ENCODE assay signal across 26 cellular contexts in genomic region chr2:154694881-154695280, GRCh38. TPM values are rescaled to one million over a fixed set of nuclear protein-coding genes. Genes with fewer than 3 reads are reported as not detected.
"Had no signal": no experiment of that assay in that cellular context is flagged by ENCODE, and none has a peak within 500 bp of the region (broad histone marks: within the 10 kb centered on the region; RNA-seq: fewer than 3 reads in every experiment).

No MANE protein-coding gene starts in this region.

- H3K4me3 ChIP-seq: dorsolateral prefrontal cortex, esophagus muscularis mucosa, gastrocnemius medialis, left ventricle myocardium inferior, lung, pancreas, right lobe of liver, testis, tibial nerve, upper lobe of right lung, vagina had no signal

- H3K4me1 ChIP-seq: gastrocnemius medialis had no signal

- FAIRE-seq: kidney, pancreas had no signal

- H3K9me3 ChIP-seq: esophagus muscularis mucosa, gastrocnemius medialis, left ventricle myocardium inferior, pancreas, right lobe of liver, testis, tibial nerve, upper lobe of right lung, vagina had no signal

- H3K27me3 Mint-ChIP-seq: progenitor cell of endocrine pancreas had no signal

- H3K27me3 ChIP-seq: pancreas, right lobe of liver, testis, vagina had no signal

- ATAC-seq: gastrocnemius medialis; left cardiac atrium; pancreas; right lobe of liver; stimulated activated memory B cell treated with anti-CD40 and anti-IgM and Interleukin-4, amounts not matched to agents 10 μg/mL and 1 μg/mL and 100 μg/mL, for 72 hours; upper lobe of right lung had no signal

- H3K27ac Mint-ChIP-seq: naive B cell; nephron; progenitor cell of endocrine pancreas; stimulated activated memory B cell treated with anti-CD40 and anti-IgM and Interleukin-4, amounts not matched to agents 10 μg/mL and 1 μg/mL and 100 μg/mL, for 72 hours; stimulated activated naive CD8-positive, alpha-beta T cell treated with anti-CD3 and anti-CD28 coated beads, Interleukin-15, Interleukin-2, amounts not matched to agents 100 ng/mL and 50 ng/mL, for 24 hours had no signal

- DNase-seq: cortex of kidney; dorsolateral prefrontal cortex; effector memory CD4-positive, alpha-beta T cell; gastrocnemius medialis; kidney; left cardiac atrium; left ventricle myocardium inferior; mesenchymal stem cell; naive B cell; occipital lobe; pancreas; right lobe of liver; stimulated activated CD4-positive, alpha-beta T cell treated with anti-CD3 and anti-CD28 coated beads, Interleukin-4, amount 100 ng/mL, for 24 hours; testis; upper lobe of right lung had no signal

- H3K4me3 Mint-ChIP-seq: naive B cell; nephron; stimulated activated memory B cell treated with anti-CD40 and anti-IgM and Interleukin-4, amounts not matched to agents 10 μg/mL and 1 μg/mL and 100 μg/mL, for 72 hours; stimulated activated naive CD8-positive, alpha-beta T cell treated with anti-CD3 and anti-CD28 coated beads, Interleukin-15, Interleukin-2, amounts not matched to agents 100 ng/mL and 50 ng/mL, for 24 hours had no signal

- H3K9me3 Mint-ChIP-seq: nephron had no signal

- H3K36me3 ChIP-seq: esophagus muscularis mucosa, gastrocnemius medialis, left ventricle myocardium inferior, pancreas, right lobe of liver, tibial nerve, upper lobe of right lung, vagina had no signal

- H3K27ac ChIP-seq: epithelial cell of prostate, gastrocnemius medialis, left ventricle myocardium inferior, pancreas, right lobe of liver, testis, tibial nerve, upper lobe of right lung, vagina had no signal

- H3K36me3 Mint-ChIP-seq: stimulated activated memory B cell treated with anti-CD40 and anti-IgM and Interleukin-4, amounts not matched to agents 10 μg/mL and 1 μg/mL and 100 μg/mL, for 72 hours had no signal

RNA-seq across cellular contexts. Expression of gene KCNJ3, which starts 3.6 kb away (rescaled TPM):
- total RNA-seq: fibroblast of villous mesenchyme, subcutaneous adipose tissue, upper lobe of right lung had no signal
